Comparison of ENCODE assay signal across 8 cellular contexts in the genomic region with DNA sequence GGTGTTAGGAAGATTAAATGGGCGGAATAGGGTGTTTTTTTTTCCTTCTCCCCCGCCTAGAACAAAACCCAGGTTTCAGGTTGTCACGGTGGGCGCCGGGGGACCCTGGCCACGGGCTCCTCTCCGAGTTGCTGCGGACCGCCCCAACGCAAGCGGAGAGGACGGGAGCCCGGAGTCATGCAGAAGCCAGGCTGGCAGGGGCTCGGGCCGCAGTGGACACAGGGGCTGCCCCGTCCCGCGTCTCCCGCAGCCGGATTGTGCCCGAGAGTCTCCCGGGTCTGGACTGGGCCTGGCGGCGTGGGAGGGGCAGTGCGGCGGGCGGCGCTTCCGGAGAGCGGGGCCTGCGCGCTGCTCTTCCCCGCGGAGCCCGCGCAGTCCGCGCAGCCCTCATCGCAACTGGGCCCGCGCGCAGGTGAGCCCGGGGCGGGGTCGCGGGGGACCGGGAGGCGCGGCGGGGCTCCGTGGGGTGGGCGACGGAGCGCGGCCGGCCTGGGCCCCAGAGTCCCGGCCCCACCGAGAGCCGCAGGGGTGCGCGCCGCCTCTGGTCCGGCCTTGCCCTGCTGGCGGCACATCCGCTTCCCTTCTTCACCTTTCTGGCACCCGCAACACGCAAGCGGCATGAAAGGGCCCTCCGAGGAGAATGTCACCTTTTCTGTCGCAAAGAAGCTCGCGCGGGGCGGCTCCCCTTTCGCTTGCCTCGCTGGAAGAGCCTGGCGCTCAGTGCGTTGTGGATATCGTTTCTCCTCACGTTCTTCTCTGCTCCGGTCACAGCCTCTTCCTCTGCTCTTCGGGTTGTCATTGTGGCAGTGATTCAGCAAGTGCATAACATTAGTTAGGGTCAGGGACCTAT. TPM values are rescaled to one million over a fixed set of nuclear protein-coding genes. Genes with fewer than 3 reads are reported as not detected.
DNase-seq lines count a peak whose midpoint lies in the region; ATAC-seq and TF ChIP-seq lines count a peak whose summit lies in the region.

A gene with protein sequence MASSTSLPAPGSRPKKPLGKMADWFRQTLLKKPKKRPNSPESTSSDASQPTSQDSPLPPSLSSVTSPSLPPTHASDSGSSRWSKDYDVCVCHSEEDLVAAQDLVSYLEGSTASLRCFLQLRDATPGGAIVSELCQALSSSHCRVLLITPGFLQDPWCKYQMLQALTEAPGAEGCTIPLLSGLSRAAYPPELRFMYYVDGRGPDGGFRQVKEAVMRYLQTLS (plus strand): TSS at position 352 of the 850 bp plus-strand sequence. CDS start 7,802 bp downstream, outside the sequence.

- peak within 1 kb of the TSS; percentile 89 for H3K9ac ChIP-seq in BLaER1

- POLR2A ChIA-PET in OCI-LY7 (lab: Charles Lee), result interaction anchor here (0.7 to 1.7 kb wide), 5 partner anchors 11 to 185 kb away, joined by 3 to 7 read pairs (median 5); a partner anchor contains a TSS

- TSS peak; percentile 48 for BruUV-seq in OCI-LY7 (replicated peaks; lab: Mats Ljungman, UMichigan)

- H4K20me1 ChIP-seq in BLaER1 (no peaks in the 10 kb centered on the region), OCI-LY7 (ENCODE audit: insufficient read depth, low read length) (no peaks in the 10 kb centered on the region)

- intact Hi-C loops in OCI-LY7 (cut with micrococcal nuclease; ENCODE audit: unreplicated experiment), result loop anchor here (1.0 kb wide), 1 partner anchor 14 kb away; a partner anchor contains a TSS

- peaks cover 46% of the 10 kb centered on the region for H3K4me1 ChIP-seq in BLaER1
- H3K4me1 ChIP-seq in OCI-LY7 (ENCODE audit: insufficient read depth, low read length, poor library complexity, severe bottlenecking), result peaks cover 34% of the 10 kb centered on the region

- peaks cover 17% of the 10 kb centered on the region for H3K36me3 ChIP-seq in BLaER1
- peaks cover 8% of the 10 kb centered on the region; the same call in 1 of the 2 replicates for H3K36me3 ChIP-seq in OCI-LY7 (ENCODE audit: insufficient read depth, low read length)

- ATAC-seq in HG03439 (IDR thresholded peaks at IDR 0.05; ENCODE audit: unreplicated experiment), result peak; percentile 55

- CTCF ChIA-PET in OCI-LY7 (lab: Charles Lee; ENCODE audit: unreplicated experiment), result interaction anchor here (0.6 kb wide), 1 partner anchor 307 kb away, joined by 3 read pairs; no protein-coding TSS in a partner anchor

- no peaks in the 10 kb centered on the region for H3K79me2 ChIP-seq in OCI-LY7 (ENCODE audit: insufficient read depth, low read depth, low read length)

- H3K4me3 ChIP-seq in BLaER1 (peak within 1 kb of the TSS; percentile 81), OCI-LY7 (ENCODE audit: low read depth, low read length, poor library complexity, severe bottlenecking) (peak within 1 kb of the TSS; percentile 72), epithelial cell of esophagus (ENCODE audit: low read length) (peak within 1 kb of the TSS; percentile 66)

- no peaks in the 10 kb centered on the region for H3K9me3 ChIP-seq in BLaER1
- no peaks in the 10 kb centered on the region for H3K9me3 ChIP-seq in OCI-LY7 (ENCODE audit: low read length)

- peak within 1 kb of the TSS; percentile 89 for H3K4me2 ChIP-seq in BLaER1
- H3K4me2 ChIP-seq in OCI-LY7 (ENCODE audit: low read length), result peak within 1 kb of the TSS; percentile 91

- TF ChIP-seq CTCF in OCI-LY7 (conservative IDR thresholded peaks at IDR 0.05; ENCODE audit: low read length) (no peak), epithelial cell of esophagus (IDR thresholded peaks at IDR 0.05; ENCODE audit: insufficient read depth, low read depth, low read length, missing control alignments) (no peak)

- no peaks in the 10 kb centered on the region for H3K27me3 ChIP-seq in BLaER1

- peak within 1 kb of the TSS; percentile 90 for H2AFZ ChIP-seq in OCI-LY7 (ENCODE audit: low read length)

- DNase-seq in GM19240 (ENCODE audit: insufficient read length, low spot score) (peak; percentile 55), OCI-LY7 (ENCODE audit: low spot score) (peak; percentile 72), epithelial cell of esophagus (ENCODE audit: low read depth) (peak; percentile 46), midbrain (lab: John Stamatoyannopoulos, UW) (peak; percentile 51)
- peak; percentile 71 for DNase-seq in activated T-cell treated with anti-CD3 and anti-CD28 coated beads, Interleukin-2, amount 50 U/mL, for 1 hour
- DNase-seq in stimulated activated naive CD4-positive, alpha-beta T cell treated with Interleukin-2 at 50 U/mL for 16 hours (lab: John Stamatoyannopoulos, UW), result peak; percentile 60

- H3K9me2 ChIP-seq in OCI-LY7 (ENCODE audit: insufficient read depth, low read length), result no peaks in the 10 kb centered on the region

- peak within 1 kb of the TSS; percentile 89 for H3K27ac ChIP-seq in BLaER1
- H3K27ac ChIP-seq in OCI-LY7 (ENCODE audit: low read depth, low read length, poor library complexity, severe bottlenecking), result peak within 1 kb of the TSS; percentile 47

RNA-seq across cellular contexts. Expression of the gene that starts here (rescaled TPM):
- 3.4 TPM in 2 replicates for total RNA-seq in OCI-LY7 (2014; rRNA removed; shearing (Covaris generic))
- total RNA-seq in OCI-LY7 (2022), result 8.6 and 9.8 TPM in 2 replicates

Comparison
In these comparisons a context has a peak if more than half of its experiments do, and no peak if none do; other contexts are left out.
1. Peak in every context shown above with its lines: DNase-seq, ATAC-seq, H3K4me3 ChIP-seq and H3K27ac ChIP-seq.